Comparison of ENCODE assay signal across 14 cellular contexts in genomic region chr4:23022032-23022431, GRCh38.
DNase-seq lines count a peak whose midpoint lies in the region; ATAC-seq, FAIRE-seq and TF ChIP-seq lines count a peak whose summit lies in the region.
"Had no signal": no experiment of that assay in that cellular context is flagged by ENCODE, and none has a peak within 500 bp of the region (broad histone marks: within the 10 kb centered on the region; RNA-seq: fewer than 3 reads in every experiment).

No MANE protein-coding gene starts in this region.

- no peak overlapping the region for H3K4me3 ChIP-seq in Caco-2 (ENCODE audit: low read depth, low read length)
- H3K4me3 ChIP-seq in fibroblast of mammary gland (ENCODE audit: control insufficient read depth, low read depth, low read length), result no peak overlapping the region
- no peak overlapping the region for H3K4me3 ChIP-seq in right atrium auricular region
- H3K4me3 ChIP-seq: vagina had no signal

- H3K27me3 ChIP-seq in Caco-2 (replicated peaks; ENCODE audit: control insufficient read depth, insufficient read depth, low read length), result no peaks in the 10 kb centered on the region
- H3K27me3 ChIP-seq in right atrium auricular region, result no peaks in the 10 kb centered on the region
- H3K27me3 ChIP-seq: vagina had no signal

- peaks cover 6% of the 10 kb centered on the region for H3K4me1 Mint-ChIP-seq in Caco-2 (ENCODE audit: low read depth, unreplicated experiment)
- peaks cover 24% of the 10 kb centered on the region for H3K4me1 Mint-ChIP-seq in osteocyte (ENCODE audit: unreplicated experiment)
- no peaks in the 10 kb centered on the region for H3K4me1 Mint-ChIP-seq in activated CD4-positive, alpha-beta T cell treated with anti-CD3 and anti-CD28 coated beads for 36 hours

- no peaks in the 10 kb centered on the region for H3K9me3 ChIP-seq in Caco-2
- H3K9me3 ChIP-seq in right atrium auricular region, result no peaks in the 10 kb centered on the region
- H3K9me3 ChIP-seq: vagina had no signal

- BruUV-seq in Caco-2 (replicated peaks; lab: Mats Ljungman, UMichigan), result no TSS peak

- H3K36me3 Mint-ChIP-seq in Caco-2 (ENCODE audit: insufficient read depth, unreplicated experiment), result no peaks in the 10 kb centered on the region
- no peaks in the 10 kb centered on the region for H3K36me3 Mint-ChIP-seq in osteocyte (ENCODE audit: unreplicated experiment)
- H3K36me3 Mint-ChIP-seq in activated CD4-positive, alpha-beta T cell treated with anti-CD3 and anti-CD28 coated beads for 36 hours (ENCODE audit: low read depth), result no peaks in the 10 kb centered on the region

- DNase-seq in Caco-2 (peak; percentile 4 to 41), RCC 7860 (ENCODE audit: low spot score) (peak; percentile 91), fibroblast of mammary gland (ENCODE audit: low read depth) (peak; percentile 15), osteocyte (ENCODE audit: extremely low spot score, unreplicated experiment) (no peak), D341Med (ENCODE audit: low spot score) (no peak), right atrium auricular region (ENCODE audit: low spot score) (no peak)
- no peak for DNase-seq in stimulated activated CD4-positive, alpha-beta T cell treated with anti-CD3 and anti-CD28 coated beads, Interleukin-2, amount 100 ng/mL, for 48 hours
- DNase-seq in activated CD4-positive, alpha-beta T cell treated with anti-CD3 and anti-CD28 coated beads for 36 hours, result no peak
- DNase-seq: activated CD8-positive, alpha-beta T cell treated with anti-CD3 and anti-CD28 coated beads for 36 hours; DMS 273 treated with DMSO at 0.1 percent for 48 hours; NCI-H510A had no signal

- H3K27me3 Mint-ChIP-seq in Caco-2 (ENCODE audit: insufficient read depth, unreplicated experiment) (no peaks in the 10 kb centered on the region), osteocyte (ENCODE audit: unreplicated experiment) (no peaks in the 10 kb centered on the region)
- no peaks in the 10 kb centered on the region for H3K27me3 Mint-ChIP-seq in activated CD4-positive, alpha-beta T cell treated with anti-CD3 and anti-CD28 coated beads for 36 hours
- H3K27me3 Mint-ChIP-seq: activated CD8-positive, alpha-beta T cell treated with anti-CD3 and anti-CD28 coated beads for 36 hours had no signal

- intact Hi-C loops in Caco-2 (cut with micrococcal nuclease; ENCODE audit: unreplicated experiment), result no loop called here
- intact Hi-C loops in activated CD4-positive, alpha-beta T cell treated with anti-CD3 and anti-CD28 coated beads for 36 hours (cut with DNase I, micrococcal nuclease), result no loop called here

- no peaks in the 10 kb centered on the region for H3K36me3 ChIP-seq in Caco-2 (ENCODE audit: control insufficient read depth, insufficient read depth, low read length)
- no peaks in the 10 kb centered on the region for H3K36me3 ChIP-seq in right atrium auricular region
- H3K36me3 ChIP-seq: vagina had no signal

- H3K4me1 ChIP-seq in Caco-2 (peaks cover 8% of the 10 kb centered on the region; the same call in 1 of the 2 replicates), right atrium auricular region (no peaks in the 10 kb centered on the region)
- H3K4me1 ChIP-seq: vagina had no signal

- no peaks in the 10 kb centered on the region for H3K9me3 Mint-ChIP-seq in Caco-2 (ENCODE audit: unreplicated experiment)
- H3K9me3 Mint-ChIP-seq in osteocyte (ENCODE audit: unreplicated experiment), result no peaks in the 10 kb centered on the region
- no peaks in the 10 kb centered on the region for H3K9me3 Mint-ChIP-seq in activated CD4-positive, alpha-beta T cell treated with anti-CD3 and anti-CD28 coated beads for 36 hours (ENCODE audit: low read depth)
- H3K9me3 Mint-ChIP-seq: activated CD8-positive, alpha-beta T cell treated with anti-CD3 and anti-CD28 coated beads for 36 hours had no signal

- no peak overlapping the region for H3K27ac Mint-ChIP-seq in Caco-2 (ENCODE audit: unreplicated experiment)
- H3K27ac Mint-ChIP-seq in osteocyte (ENCODE audit: unreplicated experiment), result peak overlapping the region; percentile 74
- H3K27ac Mint-ChIP-seq in activated CD4-positive, alpha-beta T cell treated with anti-CD3 and anti-CD28 coated beads for 36 hours, result no peak overlapping the region
- H3K27ac Mint-ChIP-seq: activated CD8-positive, alpha-beta T cell treated with anti-CD3 and anti-CD28 coated beads for 36 hours had no signal

- no peak overlapping the region for H3K27ac ChIP-seq in right atrium auricular region
- H3K27ac ChIP-seq: vagina had no signal

- H3K4me3 Mint-ChIP-seq in Caco-2 (ENCODE audit: unreplicated experiment) (no peak overlapping the region), osteocyte (ENCODE audit: unreplicated experiment) (no peak overlapping the region)
- no peak overlapping the region for H3K4me3 Mint-ChIP-seq in activated CD4-positive, alpha-beta T cell treated with anti-CD3 and anti-CD28 coated beads for 36 hours
- H3K4me3 Mint-ChIP-seq: activated CD8-positive, alpha-beta T cell treated with anti-CD3 and anti-CD28 coated beads for 36 hours had no signal

- ATAC-seq in activated CD4-positive, alpha-beta T cell treated with anti-CD3 and anti-CD28 coated beads for 36 hours, result no peak
- ATAC-seq: activated CD8-positive, alpha-beta T cell treated with anti-CD3 and anti-CD28 coated beads for 36 hours; SK-N-SH treated with all-trans-retinoic acid at 6 μM for 48 hours had no signal

- CTCF ChIA-PET in Caco-2 (lab: Charles Lee), result no interaction called here
- CTCF ChIA-PET in activated CD4-positive, alpha-beta T cell treated with anti-CD3 and anti-CD28 coated beads for 36 hours (lab: Charles Lee), result no interaction called here

- FAIRE-seq in RCC 7860 (lab: Jason Lieb, UNC), result peak; percentile 49
- FAIRE-seq: GM18507 had no signal

- TF ChIP-seq CTCF in Caco-2 (IDR thresholded peaks at IDR 0.05; ENCODE audit: insufficient read depth in 1 of 2, low read depth in 1 of 2, low read length in 1 of 2, severe bottlenecking in 1 of 2, unreplicated experiment in 1 of 2), result no peak
- TF ChIP-seq CTCF in fibroblast of mammary gland (conservative IDR thresholded peaks at IDR 0.05; ENCODE audit: control insufficient read depth, insufficient read depth, low read depth, low read length), result no peak
- TF ChIP-seq CTCF in osteocyte (IDR thresholded peaks at IDR 0.05), result no peak
- no peak for TF ChIP-seq CTCF in right atrium auricular region (IDR thresholded peaks at IDR 0.05)

- POLR2A ChIA-PET in Caco-2 (lab: Charles Lee), result no interaction called here
- POLR2A ChIA-PET in activated CD4-positive, alpha-beta T cell treated with anti-CD3 and anti-CD28 coated beads for 36 hours (lab: Charles Lee), result no interaction called here

Comparison
In these comparisons a context has a peak if more than half of its experiments do, and no peak if none do; other contexts are left out.
1. DNase-seq: peak in Caco-2 (2 of 2), RCC 7860 (single experiment) and fibroblast of mammary gland (single experiment); none in osteocyte (single experiment), stimulated activated CD4-positive, alpha-beta T cell treated with anti-CD3 and anti-CD28 coated beads, Interleukin-2, amount 100 ng/mL, for 48 hours (0 of 2), activated CD4-positive, alpha-beta T cell treated with anti-CD3 and anti-CD28 coated beads for 36 hours (single experiment), D341Med (single experiment) and right atrium auricular region (single experiment).